Comparison of ENCODE assay signal across 8 cellular contexts in the genomic region with DNA sequence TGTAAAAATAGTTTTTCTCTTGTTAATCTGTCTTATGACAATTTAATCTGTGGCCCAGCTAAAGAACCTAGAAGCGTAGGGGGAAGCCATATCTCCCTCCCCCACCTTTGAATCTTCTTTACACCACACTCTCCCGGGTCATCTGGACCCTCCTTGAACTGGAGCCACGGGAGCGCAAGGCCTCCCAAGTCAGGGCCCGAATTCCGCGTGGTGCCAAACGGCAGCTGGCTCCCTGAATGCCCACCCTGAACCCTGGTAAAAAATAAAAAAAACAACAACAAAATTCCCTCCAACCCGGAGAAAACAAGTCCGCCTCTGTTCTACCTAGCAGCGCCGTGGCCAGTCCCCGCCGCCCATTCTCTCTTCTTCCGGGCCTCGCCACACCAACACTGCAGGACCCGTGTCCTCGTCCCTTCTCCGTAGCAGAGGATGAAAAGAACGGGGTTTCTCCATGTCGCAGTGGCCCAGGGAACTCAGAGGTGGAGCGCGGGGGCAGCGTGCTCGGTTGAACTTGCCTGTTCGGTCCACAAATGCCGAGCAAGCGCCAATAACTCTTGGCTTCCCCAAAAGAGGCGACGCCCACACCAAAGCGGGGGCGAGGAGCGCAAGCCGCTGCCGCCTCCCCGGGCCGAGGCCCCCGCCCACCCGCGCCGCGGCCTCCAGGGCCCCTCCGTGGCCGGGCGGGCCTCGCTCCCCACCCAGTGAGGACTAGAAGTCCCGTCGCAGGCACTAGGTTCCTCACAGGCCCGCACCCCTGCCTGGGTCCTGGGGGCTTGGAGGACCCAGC. TPM values are rescaled to one million over a fixed set of nuclear protein-coding genes. Genes with fewer than 3 reads are reported as not detected.
DNase-seq lines count a peak whose midpoint lies in the region; ATAC-seq, FAIRE-seq and TF ChIP-seq lines count a peak whose summit lies in the region.

No MANE protein-coding gene starts in this region.

- H3K9me3 ChIP-seq in A549 (peaks cover 7% of the 10 kb centered on the region; the same call in 1 of the 3 replicates), mesenchymal stem cell (ENCODE audit: control insufficient read depth, low read length) (no peaks in the 10 kb centered on the region)
- no peaks in the 10 kb centered on the region for H3K9me3 ChIP-seq in effector memory CD4-positive, alpha-beta T cell (ENCODE audit: control insufficient read depth, low read length)

- H3K4me2 ChIP-seq in A549 (peak overlapping the region; percentile 70), mesenchymal stem cell (ENCODE audit: low read length, poor library complexity, severe bottlenecking) (peak overlapping the region; percentile 60)

- peak overlapping the region; percentile 95 for H4K8ac ChIP-seq in mesenchymal stem cell (ENCODE audit: low read length)

- no peak overlapping the region for H3K23ac ChIP-seq in mesenchymal stem cell (ENCODE audit: low read length in 2 of 2)

- FAIRE-seq in A549 (lab: Jason Lieb, UNC) = no peak

- peak overlapping the region; percentile 85 for H2BK120ac ChIP-seq in mesenchymal stem cell (ENCODE audit: low read depth, low read length)

- POLR2A ChIA-PET in A549 (lab: Yijun Ruan, JAX) = interaction anchor here (0.9 to 1.7 kb wide), 4 partner anchors 15 to 447 kb away, joined by 3 to 9 read pairs (median 4); partner anchors contain the start of genes AVL9, FKBP9 and KBTBD2
- POLR2A ChIA-PET in activated CD8-positive, alpha-beta T cell treated with anti-CD3 and anti-CD28 coated beads for 36 hours (lab: Charles Lee) = interaction anchor here (0.9 to 1.3 kb wide), 3 partner anchors 36 to 49 kb away, joined by 3 to 7 read pairs (median 4); no protein-coding TSS in a partner anchor

- H3K9me3 Mint-ChIP-seq in activated CD8-positive, alpha-beta T cell treated with anti-CD3 and anti-CD28 coated beads for 36 hours = peaks cover 5% of the 10 kb centered on the region

- no peak for TF ChIP-seq RAD21 in A549 (conservative IDR thresholded peaks at IDR 0.05 in 1 of 2, IDR thresholded peaks at IDR 0.05 in 1 of 2)

- H3K4me3 Mint-ChIP-seq in activated CD8-positive, alpha-beta T cell treated with anti-CD3 and anti-CD28 coated beads for 36 hours = peak overlapping the region; percentile 76

- TF ChIP-seq POLR2A in A549 (IDR thresholded peaks at IDR 0.05; ENCODE audit: low read length) = no peak; the same call in 1 of the 2 replicates

- H3K27me3 ChIP-seq in effector memory CD4-positive, alpha-beta T cell (replicated peaks; ENCODE audit: control insufficient read depth, insufficient read depth, low read length, poor library complexity, severe bottlenecking) = no peaks in the 10 kb centered on the region
- no peaks in the 10 kb centered on the region for H3K27me3 ChIP-seq in mesenchymal stem cell (ENCODE audit: control insufficient read depth in 1 of 2, insufficient read depth in 1 of 2, low read length in 2 of 2)

- intact Hi-C loops in activated CD8-positive, alpha-beta T cell treated with anti-CD3 and anti-CD28 coated beads for 36 hours (cut with micrococcal nuclease) = loop anchor here (2.0 kb wide), 1 partner anchor 95 kb away; no protein-coding TSS in a partner anchor

- H2AFZ ChIP-seq in mesenchymal stem cell (ENCODE audit: low read depth, low read length) = peak overlapping the region; percentile 60

- peak overlapping the region; percentile 94 to 98 for H3K18ac ChIP-seq in mesenchymal stem cell (ENCODE audit: low read depth in 1 of 2, low read length in 2 of 2)

- peaks cover 15% of the 10 kb centered on the region for H3K4me1 Mint-ChIP-seq in activated CD8-positive, alpha-beta T cell treated with anti-CD3 and anti-CD28 coated beads for 36 hours (ENCODE audit: low read depth)

- peak overlapping the region; percentile 81 to 87 for H3K4ac ChIP-seq in mesenchymal stem cell (ENCODE audit: low read depth in 1 of 2, low read length in 2 of 2)

- TF ChIP-seq CTCF in A549 (IDR thresholded peaks at IDR 0.05) = no peak
- TF ChIP-seq CTCF in activated CD8-positive, alpha-beta T cell treated with anti-CD3 and anti-CD28 coated beads for 36 hours (IDR thresholded peaks at IDR 0.05) = no peak

- H3K27ac Mint-ChIP-seq in activated CD8-positive, alpha-beta T cell treated with anti-CD3 and anti-CD28 coated beads for 36 hours = peak overlapping the region; percentile 10

- H3K27ac ChIP-seq in A549 = peak overlapping the region; percentile 96 to 98
- peak overlapping the region; percentile 11 for H3K27ac ChIP-seq in effector memory CD4-positive, alpha-beta T cell (ENCODE audit: insufficient read depth, low read length, poor library complexity, severe bottlenecking)
- H3K27ac ChIP-seq in mesenchymal stem cell (ENCODE audit: low read length, poor library complexity, severe bottlenecking) = peak overlapping the region; percentile 53

- TF ChIP-seq EP300 in A549 (IDR thresholded peaks at IDR 0.05) = no peak

- H2BK5ac ChIP-seq in mesenchymal stem cell (ENCODE audit: low read depth, low read length, poor library complexity, severe bottlenecking) = peak overlapping the region; percentile 39

- H3K36me3 Mint-ChIP-seq in activated CD8-positive, alpha-beta T cell treated with anti-CD3 and anti-CD28 coated beads for 36 hours (ENCODE audit: low read depth) = peaks cover 2% of the 10 kb centered on the region

- H3K4me1 ChIP-seq in A549 = peaks cover 5% of the 10 kb centered on the region; the same call in 1 of the 3 replicates
- H3K4me1 ChIP-seq in effector memory CD4-positive, alpha-beta T cell (ENCODE audit: control insufficient read depth, insufficient read depth, low read length, poor library complexity, severe bottlenecking) = peaks cover 7% of the 10 kb centered on the region
- H3K4me1 ChIP-seq in mesenchymal stem cell (ENCODE audit: control insufficient read depth, insufficient read depth, low read depth, low read length) = no peaks in the 10 kb centered on the region

- peak; percentile 76 to 83 for ATAC-seq in A549
- ATAC-seq in GM18520 (IDR thresholded peaks at IDR 0.05; ENCODE audit: unreplicated experiment) = peak; percentile 31
- ATAC-seq in HG03045 (IDR thresholded peaks at IDR 0.05; ENCODE audit: unreplicated experiment) = peak; percentile 63
- ATAC-seq in activated CD8-positive, alpha-beta T cell treated with anti-CD3 and anti-CD28 coated beads for 36 hours = peak; percentile 47

- WGBS in A549 (ENCODE audit: missing lambda C conversion rate) = 2% methylated on average over 20 of the region's 49 CpGs
- under 1% methylated on average over 49 of the region's 49 CpGs for WGBS in mesenchymal stem cell

- DNase-seq in A549 (ENCODE audit: low read depth in 1 of 2, low spot score in 1 of 2) = peak; percentile 32 to 64
- peak; percentile 83 for DNase-seq in NCI-H748 (lab: John Stamatoyannopoulos, UW; ENCODE audit: unreplicated experiment)
- peak; percentile 68 for DNase-seq in activated CD8-positive, alpha-beta T cell treated with anti-CD3 and anti-CD28 coated beads for 36 hours
- DNase-seq in effector memory CD4-positive, alpha-beta T cell = peak; percentile 8 to 29 (median 15)
- peak; percentile 63 for DNase-seq in mesenchymal stem cell
- peak; percentile 7 to 31 for DNase-seq in stimulated activated CD8-positive, alpha-beta memory T cell treated with anti-CD3 and anti-CD28 coated beads, Interleukin-2, amount 100 ng/mL, for 1 hour (ENCODE audit: low read depth in 2 of 2)

- CTCF ChIA-PET in A549 (lab: Yijun Ruan, JAX) = interaction anchor here (0.9 to 1.7 kb wide), 12 partner anchors 8 to 442 kb away, joined by 3 to 10 read pairs (median 4); partner anchors contain the start of gene FKBP9
- CTCF ChIA-PET in activated CD8-positive, alpha-beta T cell treated with anti-CD3 and anti-CD28 coated beads for 36 hours (lab: Charles Lee) = interaction anchor here (0.7 to 6.8 kb wide), 16 partner anchors 10 to 345 kb away, joined by 3 to 95 read pairs (median 3); partner anchors contain the start of gene FKBP9

- peak overlapping the region in 1 of 2 experiments; percentile 45 for H2BK12ac ChIP-seq in mesenchymal stem cell (ENCODE audit: low read length in 2 of 2)

- H3K36me3 ChIP-seq in effector memory CD4-positive, alpha-beta T cell (ENCODE audit: control insufficient read depth, insufficient read depth, low read length) = no peaks in the 10 kb centered on the region
- no peaks in the 10 kb centered on the region for H3K36me3 ChIP-seq in mesenchymal stem cell (ENCODE audit: control insufficient read depth in 1 of 2, insufficient read depth in 2 of 2, low read depth in 1 of 2, low read length in 2 of 2)

- peaks cover 16% of the 10 kb centered on the region for H3K27me3 Mint-ChIP-seq in activated CD8-positive, alpha-beta T cell treated with anti-CD3 and anti-CD28 coated beads for 36 hours

- H2BK15ac ChIP-seq in mesenchymal stem cell (ENCODE audit: low read depth, poor library complexity, severe bottlenecking) = peak overlapping the region; percentile 80

- H3K4me3 ChIP-seq in A549 (peak overlapping the region; percentile 84), mesenchymal stem cell (ENCODE audit: insufficient read depth in 1 of 2, low read depth in 1 of 2, low read length in 2 of 2) (peak overlapping the region; percentile 82 to 86)
- peak overlapping the region; percentile 86 for H3K4me3 ChIP-seq in effector memory CD4-positive, alpha-beta T cell (ENCODE audit: insufficient read depth, low read depth, low read length, poor library complexity, severe bottlenecking)

- peak overlapping the region; percentile 66 to 80 for H3K14ac ChIP-seq in mesenchymal stem cell (ENCODE audit: low read length in 2 of 2)

- H3K79me1 ChIP-seq in mesenchymal stem cell (replicated peaks; ENCODE audit: low read length, poor library complexity, severe bottlenecking) = peaks cover 14% of the 10 kb centered on the region

- H4K91ac ChIP-seq in mesenchymal stem cell (ENCODE audit: low read length) = peak overlapping the region; percentile 85

- H2AK5ac ChIP-seq in mesenchymal stem cell (ENCODE audit: low read length, severe bottlenecking) = no peak overlapping the region

- peak overlapping the region; percentile 86 for H3K9ac ChIP-seq in mesenchymal stem cell (ENCODE audit: low read length)

RNA-seq across cellular contexts. Expression of gene FKBP9, which starts 15.1 kb away (rescaled TPM):
- polyA plus RNA-seq in A549 (2011; rRNA removed) (130 and 140 TPM in 2 replicates), A549 (2017; fragmentation: RNase III; extraction: RNeasy Plus Mini Kit Qiagen cat#74134 plus additional on column Dnase treatment) (106 to 123 TPM (median 112 TPM) in 3 replicates)
- 55.1 and 65.9 TPM in 2 replicates for polyA plus RNA-seq in A549 (2012; cell fraction: cytosol; rRNA removed)
- polyA plus RNA-seq in A549 (2012; cell fraction: nucleus; rRNA removed) = 93.0 and 171 TPM in 2 replicates
- polyA minus RNA-seq in A549 (2011; rRNA and poly(A)+ RNA removed) = 140 and 160 TPM in 2 replicates
- under 1 TPM in 1 of 2 experiments, not detected in 1; 0.47 TPM for total RNA-seq in activated CD8-positive, alpha-beta T cell treated with anti-CD3 and anti-CD28 coated beads for 36 hours
- 165 TPM for polyA plus RNA-seq in mesenchymal stem cell (2013, experiment 1 of 2)
- 168 TPM for polyA plus RNA-seq in mesenchymal stem cell (2013, experiment 2 of 2)

RNA-seq across cellular contexts. Expression of gene KBTBD2, which starts 50.6 kb away (rescaled TPM):
- polyA plus RNA-seq in A549 (2011; rRNA removed) (43.0 and 43.7 TPM in 2 replicates), A549 (2017; fragmentation: RNase III; extraction: RNeasy Plus Mini Kit Qiagen cat#74134 plus additional on column Dnase treatment) (24.2 to 26.9 TPM (median 25.5 TPM) in 3 replicates)
- polyA plus RNA-seq in A549 (2012; cell fraction: cytosol; rRNA removed) = 11.5 and 13.4 TPM in 2 replicates
- polyA plus RNA-seq in A549 (2012; cell fraction: nucleus; rRNA removed) = 10.9 and 17.7 TPM in 2 replicates
- polyA minus RNA-seq in A549 (2011; rRNA and poly(A)+ RNA removed) = 22.8 and 23.4 TPM in 2 replicates
- total RNA-seq in activated CD8-positive, alpha-beta T cell treated with anti-CD3 and anti-CD28 coated beads for 36 hours = 10 to 100 TPM; 22.4 to 23.0 TPM
- 16.5 TPM for polyA plus RNA-seq in mesenchymal stem cell (2013, experiment 1 of 2)
- 18.2 TPM for polyA plus RNA-seq in mesenchymal stem cell (2013, experiment 2 of 2)

Comparison
In these comparisons a context has a peak if more than half of its experiments do, and no peak if none do; other contexts are left out.
1. Peak in every context shown above with its lines: DNase-seq, ATAC-seq, H3K4me3 ChIP-seq and H3K27ac ChIP-seq.
2. DNase-seq: peak in every context shown above with its lines; median percentile 83 in NCI-H748; 68 in activated CD8-positive, alpha-beta T cell treated with anti-CD3 and anti-CD28 coated beads for 36 hours; 63 in mesenchymal stem cell; 48 in A549; 19 in stimulated activated CD8-positive, alpha-beta memory T cell treated with anti-CD3 and anti-CD28 coated beads, Interleukin-2, amount 100 ng/mL, for 1 hour; 15 in effector memory CD4-positive, alpha-beta T cell.
3. H3K27ac ChIP-seq: peak in every context shown above with its lines; median percentile 97 in A549; 53 in mesenchymal stem cell; 11 in effector memory CD4-positive, alpha-beta T cell.